27 cellular contexts compared by ENCODE assay signal in genomic region chr14:31075144-31075543, GRCh38. TPM values are rescaled to one million over a fixed set of nuclear protein-coding genes. Genes with fewer than 3 reads are reported as not detected.
A peak's percentile ranks its signal among the peaks of the same experiment; 100 is the strongest.
DNase-seq lines count a peak whose midpoint lies in the region; ATAC-seq, FAIRE-seq and TF ChIP-seq lines count a peak whose summit lies in the region.
"Had no signal": no experiment of that assay in that cellular context is flagged by ENCODE, and none has a peak within 500 bp of the region (broad histone marks: within the 10 kb centered on the region; RNA-seq: fewer than 3 reads in every experiment).

No MANE protein-coding gene starts in this region.

- no peak for TF ChIP-seq EP300 in HepG2 (IDR thresholded peaks at IDR 0.05; ENCODE audit: low read depth in 2 of 2, low read length in 2 of 2)
- TF ChIP-seq EP300 in HepG2 (CRISPR knock-in tag; IDR thresholded peaks at IDR 0.05; ENCODE audit: borderline replicate concordance) = no peak
- TF ChIP-seq EP300 in K562 (IDR thresholded peaks at IDR 0.05; ENCODE audit: low read length) = no peak

- BruUV-seq in HepG2 (replicated peaks; lab: Mats Ljungman, UMichigan) (no TSS peak), K562 (replicated peaks; lab: Mats Ljungman, UMichigan) (no TSS peak), MCF 10A (replicated peaks; lab: Mats Ljungman, UMichigan) (no TSS peak)

- TF ChIP-seq CTCF in HepG2 (CRISPR knock-in tag; IDR thresholded peaks at IDR 0.05) (no peak), right lobe of liver (IDR thresholded peaks at IDR 0.05) (no peak), K562 (IDR thresholded peaks at IDR 0.05 in 2 of 3, conservative IDR thresholded peaks at IDR 0.05 in 1 of 3; ENCODE audit: insufficient read depth in 2 of 3, low read depth in 1 of 3, low read length in 3 of 3) (no peak), thyroid gland (IDR thresholded peaks at IDR 0.05) (no peak), MCF 10A (IDR thresholded peaks at IDR 0.05; ENCODE audit: unreplicated experiment) (no peak)

- POLR2A ChIA-PET in HepG2 (lab: Yijun Ruan, JAX) = interaction anchor here (0.6 kb wide), 2 partner anchors 22 to 34 kb away, joined by 3 read pairs; no protein-coding TSS in a partner anchor
- POLR2A ChIA-PET in K562 (lab: Yijun Ruan, JAX) = interaction anchor here (1.5 kb wide), 1 partner anchor 10 kb away, joined by 3 read pairs; no protein-coding TSS in a partner anchor
- POLR2A ChIA-PET in MCF 10A (lab: Yijun Ruan, JAX) = interaction anchor here (0.7 to 1.3 kb wide), 2 partner anchors 10 to 16 kb away, joined by 3 to 5 read pairs; no protein-coding TSS in a partner anchor

- H3K4me1 Mint-ChIP-seq in MCF 10A (ENCODE audit: insufficient read depth, unreplicated experiment) = no peaks in the 10 kb centered on the region
- H3K4me1 Mint-ChIP-seq: CD4-positive, alpha-beta memory T cell; CD8-positive, alpha-beta memory T cell had no signal

- no peak overlapping the region for H3K27ac ChIP-seq in HepG2 (ENCODE audit: extremely low read length, insufficient read depth, low read length)
- no peak overlapping the region for H3K27ac ChIP-seq in right lobe of liver
- no peak overlapping the region for H3K27ac ChIP-seq in K562 (ENCODE audit: extremely low read depth, low read depth, low read length)
- no peak overlapping the region for H3K27ac ChIP-seq in thyroid gland
- H3K27ac ChIP-seq: BLaER1 had no signal

- CTCF ChIA-PET in HepG2 (lab: Yijun Ruan, JAX; ENCODE audit: low intra/inter-chr PET ratio, low total read pairs) (no interaction called here), K562 (lab: Yijun Ruan, JAX; ENCODE audit: low intra/inter-chr PET ratio) (no interaction called here), MCF 10A (lab: Yijun Ruan, JAX) (interaction anchor here (1.2 kb wide), 1 partner anchor 95 kb away, joined by 3 read pairs; no protein-coding TSS in a partner anchor)

- H3K36me3 ChIP-seq in HepG2 (replicated peaks in 1 of 2; ENCODE audit: control insufficient read depth in 1 of 2, insufficient read depth in 2 of 2, low read length in 2 of 2) (peaks cover 1 to 6% of the 10 kb centered on the region in 2 experiments; a peak in 1 of 5 replicates), right lobe of liver (no peaks in the 10 kb centered on the region), K562 (ENCODE audit: control insufficient read depth, insufficient read depth, low read length) (no peaks in the 10 kb centered on the region; the same call in 2 of the 3 replicates), thyroid gland (no peaks in the 10 kb centered on the region)
- H3K36me3 ChIP-seq: BE2C had no signal

- H2AFZ ChIP-seq in HepG2 (ENCODE audit: low read length) (no peak overlapping the region), K562 (ENCODE audit: low read depth, low read length) (no peak overlapping the region)

- peaks cover 15% of the 10 kb centered on the region for H3K36me3 Mint-ChIP-seq in MCF 10A (ENCODE audit: insufficient read depth, unreplicated experiment)

- peaks cover 7% of the 10 kb centered on the region for H3K9me3 Mint-ChIP-seq in MCF 10A (ENCODE audit: unreplicated experiment)

- H3K4me2 ChIP-seq in HepG2 (ENCODE audit: low read depth, low read length) = no peak overlapping the region
- no peak overlapping the region for H3K4me2 ChIP-seq in K562 (ENCODE audit: insufficient read depth, low read length)
- H3K4me2 ChIP-seq: BLaER1 had no signal

- H3K9ac ChIP-seq in HepG2 (ENCODE audit: insufficient read depth, low read depth, low read length) = no peak overlapping the region
- no peak overlapping the region for H3K9ac ChIP-seq in K562 (ENCODE audit: insufficient read depth in 1 of 2, low read depth in 2 of 2, low read length in 2 of 2)
- H3K9ac ChIP-seq: BLaER1 had no signal

- H3K9me1 ChIP-seq in K562 (ENCODE audit: control insufficient read depth, insufficient read depth, low read length) = no peaks in the 10 kb centered on the region

- in situ Hi-C loops in HepG2 (cut with HindIII; ENCODE audit: extremely low pct_ligation_motif_present, low pct_unique_long_range_greater_than_20kb) (no loop called here), K562 (cut with MboI) (no loop called here)

- WGBS in HepG2 (ENCODE audit: low lambda C conversion rate) = 95% methylated on average over 2 of the region's 2 CpGs
- 92% methylated on average over 2 of the region's 2 CpGs for WGBS in right lobe of liver (ENCODE audit: insufficient coverage, low coverage, low lambda C conversion rate, missing lambda C conversion rate)
- 62% methylated on average over 2 of the region's 2 CpGs for WGBS in K562 (ENCODE audit: insufficient coverage, low coverage, missing lambda C conversion rate)
- 96 to 97% methylated on average over 2 of the region's 2 CpGs for WGBS in thyroid gland, 2 donors

- TF ChIP-seq POLR2A in HepG2 (IDR thresholded peaks at IDR 0.05; ENCODE audit: insufficient read depth in 1 of 2, low read depth in 2 of 2, low read length in 2 of 2) (no peak), right lobe of liver (IDR thresholded peaks at IDR 0.05) (no peak), K562 (conservative IDR thresholded peaks at IDR 0.05) (no peak), thyroid gland (IDR thresholded peaks at IDR 0.05) (no peak)

- intact Hi-C loops in HepG2 (cut with micrococcal nuclease; ENCODE audit: unreplicated experiment) = no loop called here
- intact Hi-C loops in right lobe of liver (cut with DNase I) = no loop called here
- intact Hi-C loops in K562 (cut with micrococcal nuclease) = no loop called here
- intact Hi-C loops in thyroid gland (cut with DNase I) = no loop called here
- intact Hi-C loops in MCF 10A (cut with micrococcal nuclease) = no loop called here

- H3K4me1 ChIP-seq in HepG2 (ENCODE audit: insufficient read depth, low read length) (no peaks in the 10 kb centered on the region), right lobe of liver (no peaks in the 10 kb centered on the region), K562 (replicated peaks in 1 of 2; ENCODE audit: control insufficient read depth in 2 of 2, insufficient read depth in 2 of 2, low read length in 2 of 2) (peaks cover 0 to 4% of the 10 kb centered on the region in 2 experiments; a peak in 2 of 5 replicates), thyroid gland (no peaks in the 10 kb centered on the region)
- H3K4me1 ChIP-seq: BE2C, BLaER1 had no signal

- ATAC-seq in HepG2 = no peak
- ATAC-seq in right lobe of liver = no peak
- no peak for ATAC-seq in K562
- ATAC-seq in HG02642 (IDR thresholded peaks at IDR 0.05; ENCODE audit: poor library complexity, unreplicated experiment) = no peak

- no peaks in the 10 kb centered on the region for H4K20me1 ChIP-seq in HepG2 (ENCODE audit: insufficient read depth, low read length)
- no peaks in the 10 kb centered on the region for H4K20me1 ChIP-seq in K562 (replicated peaks; ENCODE audit: control insufficient read depth, insufficient read depth, low read length)
- H4K20me1 ChIP-seq: BLaER1 had no signal

- DNase-seq in HepG2 (ENCODE audit: low spot score) (no peak), right lobe of liver (no peak), HTR-8/SVneo (ENCODE audit: insufficient read length, low spot score) (no peak), K562 (ENCODE audit: extremely low read depth in 1 of 4, low spot score in 3 of 4) (no peak), thyroid gland (no peak), MCF 10A (ENCODE audit: unreplicated experiment) (no peak)
- DNase-seq: 8988T; ACHN; BE2C; C1 segment of cervical spinal cord; CD4-positive, alpha-beta memory T cell; CD4-positive, CD25-positive, alpha-beta regulatory T cell; CD8-positive, alpha-beta memory T cell; COR-L47; DMS 273 treated with DMSO at 0.1 percent for 48 hours; DMS153; DMS53; DMS79; DND-41; EL; GDM1 had no signal

- H3K79me2 ChIP-seq in HepG2 (ENCODE audit: insufficient read depth, low read length) (no peaks in the 10 kb centered on the region), K562 (ENCODE audit: control insufficient read depth, insufficient read depth, low read length) (no peaks in the 10 kb centered on the region)

- no peak for TF ChIP-seq RAD21 in HepG2 (CRISPR knock-in tag; IDR thresholded peaks at IDR 0.05)
- TF ChIP-seq RAD21 in K562 (CRISPR knock-in tag; conservative IDR thresholded peaks at IDR 0.05 in 1 of 2, IDR thresholded peaks at IDR 0.05 in 1 of 2) = no peak

- H3K9me3 ChIP-seq in HepG2 (ENCODE audit: low read length) (no peaks in the 10 kb centered on the region), right lobe of liver (no peaks in the 10 kb centered on the region), K562 (replicated peaks; ENCODE audit: control insufficient read depth, insufficient read depth, low read depth, low read length) (no peaks in the 10 kb centered on the region), thyroid gland (no peaks in the 10 kb centered on the region)
- H3K9me3 ChIP-seq: BE2C, BLaER1 had no signal

- no peak overlapping the region for H3K4me3 Mint-ChIP-seq in MCF 10A (ENCODE audit: unreplicated experiment)
- H3K4me3 Mint-ChIP-seq: CD14-positive monocyte; CD4-positive, alpha-beta memory T cell; CD4-positive, CD25-positive, alpha-beta regulatory T cell; CD8-positive, alpha-beta memory T cell had no signal

- no peak overlapping the region for H3K27ac Mint-ChIP-seq in MCF 10A (ENCODE audit: low read depth, unreplicated experiment)
- H3K27ac Mint-ChIP-seq: CD4-positive, alpha-beta memory T cell; CD8-positive, alpha-beta memory T cell had no signal

- H3K27me3 ChIP-seq in HepG2 (ENCODE audit: control insufficient read depth in 1 of 2, insufficient read depth in 2 of 2, low read length in 2 of 2) (no peaks in the 10 kb centered on the region), right lobe of liver (no peaks in the 10 kb centered on the region), K562 (ENCODE audit: control insufficient read depth in 2 of 2, insufficient read depth in 2 of 2, low read length in 2 of 2) (no peaks in the 10 kb centered on the region), thyroid gland (no peaks in the 10 kb centered on the region)
- H3K27me3 ChIP-seq: BE2C, BLaER1 had no signal

- no peak for FAIRE-seq in HepG2 (lab: Jason Lieb, UNC)
- peak; percentile 26 for FAIRE-seq in HTR-8/SVneo (lab: Jason Lieb, UNC)
- FAIRE-seq in K562 (lab: Jason Lieb, UNC) = no peak
- FAIRE-seq: A204.1, GM12891, GM19239 had no signal

- no peaks in the 10 kb centered on the region for H3K27me3 Mint-ChIP-seq in MCF 10A (ENCODE audit: insufficient read depth, unreplicated experiment)
- H3K27me3 Mint-ChIP-seq: CD4-positive, alpha-beta memory T cell; CD4-positive, CD25-positive, alpha-beta regulatory T cell had no signal

- H3K4me3 ChIP-seq in HepG2 (replicated peaks in 1 of 3; ENCODE audit: insufficient read depth in 1 of 3, low read depth in 2 of 3, low read length in 3 of 3) (no peak overlapping the region), right lobe of liver (no peak overlapping the region), K562 (no peak overlapping the region), thyroid gland (replicated peaks in 1 of 3) (no peak overlapping the region)
- H3K4me3 ChIP-seq: BLaER1 had no signal

RNA-seq across cellular contexts. Expression of gene STRN3, which starts 49.0 kb away (rescaled TPM):
- total RNA-seq in HepG2 (2016; rRNA removed; fragmentation: Illumina TruSeq; extraction: Trizol) (123 and 135 TPM in 2 replicates), right lobe of liver (10 to 100 TPM; 19.5 to 28.0 (median 21.5) TPM), K562 (2014; rRNA removed) (18.0 and 25.7 TPM in 2 replicates), K562 (2014; rRNA removed; fragmentation: Illumina TruSeq; extraction: Trizol) (29.1 and 35.7 TPM in 2 replicates), K562 (2015; rRNA removed; fragmentation: Illumina TruSeq; extraction: Trizol) (23.7 and 24.7 TPM in 2 replicates), K562 (2021) (17.6 and 19.9 TPM in 2 replicates), thyroid gland (10 to 100 TPM; 46.3 to 77.5 (median 53.6) TPM), MCF 10A (2022) (36.6 and 40.7 TPM in 2 replicates)
- 98.8 and 127 TPM in 2 replicates for total RNA-seq in HepG2 (2016; cell fraction: cytosol; rRNA removed; fragmentation: Illumina TruSeq; extraction: Trizol; ENCODE audit: low read depth)
- 127 and 145 TPM in 2 replicates for total RNA-seq in HepG2 (2016; cell fraction: insoluble cytoplasmic fraction; rRNA removed; fragmentation: Illumina TruSeq; extraction: Trizol)
- 62.4 and 67.2 TPM in 2 replicates for total RNA-seq in HepG2 (2016; cell fraction: membrane; rRNA removed; fragmentation: Illumina TruSeq; extraction: Trizol)
- 136 and 152 TPM in 2 replicates for total RNA-seq in HepG2 (2016; cell fraction: nucleus; rRNA removed; fragmentation: Illumina TruSeq; extraction: Trizol)
- polyA plus RNA-seq in HepG2 (2011; rRNA removed) (44.9 and 49.4 TPM in 2 replicates), K562 (2011; rRNA removed) (16.0 and 16.7 TPM in 2 replicates), K562 (2014; fragmentation: Illumina TruSeq; extraction: Trizol) (9.7 and 10.8 TPM in 2 replicates), K562 (2014; fragmentation: Nextera tagmentation; extraction: Ambion mirVana) (1 to 10 TPM; 5.9 to 6.2 TPM), K562 (2014; rRNA removed) (5.6 and 14.0 TPM in 2 replicates)
- 17.6 and 28.4 TPM in 2 replicates for polyA plus RNA-seq in HepG2 (2011; cell fraction: cytosol; rRNA removed)
- polyA plus RNA-seq in HepG2 (2011; cell fraction: nucleus; rRNA removed) = 37.0 and 38.5 TPM in 2 replicates
- polyA plus RNA-seq in HepG2 (2012) = 57.6 and 63.3 TPM in 2 replicates
- 1.6 and 2.2 TPM in 2 replicates for polyA plus RNA-seq in HepG2 (2016; cell fraction: cytosol; fragmentation: Illumina TruSeq; extraction: Trizol; ENCODE audit: low read depth)
- 83.4 and 92.4 TPM in 2 replicates for polyA plus RNA-seq in HepG2 (2016; cell fraction: insoluble cytoplasmic fraction; fragmentation: Illumina TruSeq; extraction: Trizol; ENCODE audit: low read depth)
- 9.6 and 10.8 TPM in 2 replicates for polyA plus RNA-seq in HepG2 (2016; cell fraction: membrane; fragmentation: Illumina TruSeq; extraction: Trizol; ENCODE audit: low read depth)
- polyA plus RNA-seq in HepG2 (2016; cell fraction: nucleus; fragmentation: Illumina TruSeq; extraction: Trizol; ENCODE audit: insufficient read depth, low read depth) = 89.5 and 94.1 TPM in 2 replicates
- polyA minus RNA-seq in HepG2 (2011; rRNA and poly(A)+ RNA removed; ENCODE audit: low replicate concordance) = 16.3 and 63.5 TPM in 2 replicates
- 84.7 and 102 TPM in 2 replicates for polyA minus RNA-seq in HepG2 (2011; cell fraction: cytosol; rRNA and poly(A)+ RNA removed)
- 292 and 316 TPM in 2 replicates for polyA minus RNA-seq in HepG2 (2011; cell fraction: nucleus; rRNA and poly(A)+ RNA removed)
- 37.9 and 146 TPM in 2 replicates for total RNA-seq in K562 (2011; cell fraction: chromatin; rRNA removed; ENCODE audit: low replicate concordance)
- total RNA-seq in K562 (2011; cell fraction: nucleolus; rRNA removed) = 20.3 and 32.5 TPM in 2 replicates
- total RNA-seq in K562 (2011; cell fraction: nucleoplasm; rRNA removed) = 42.4 and 69.4 TPM in 2 replicates
- polyA plus RNA-seq in K562 (2011; cell fraction: cytosol; rRNA removed) = 2.7 and 5.8 TPM in 2 replicates
- polyA plus RNA-seq in K562 (2011; cell fraction: nucleus; rRNA removed) = 17.9 and 25.0 TPM in 2 replicates
- 8.7 and 9.7 TPM in 2 replicates for polyA plus RNA-seq in K562 (2012)
- polyA minus RNA-seq in K562 (2011; rRNA and poly(A)+ RNA removed) = 102 and 104 TPM in 2 replicates
- polyA minus RNA-seq in K562 (2011; cell fraction: cytosol; rRNA and poly(A)+ RNA removed) = 23.7 and 37.6 TPM in 2 replicates
- polyA minus RNA-seq in K562 (2011; cell fraction: nucleus; rRNA and poly(A)+ RNA removed) = 35.5 and 43.8 TPM in 2 replicates

RNA-seq across cellular contexts. Expression of gene AP4S1, which starts 49.7 kb away (rescaled TPM):
- total RNA-seq in HepG2 (2016; rRNA removed; fragmentation: Illumina TruSeq; extraction: Trizol) = 21.1 and 22.4 TPM in 2 replicates
- total RNA-seq in HepG2 (2016; cell fraction: cytosol; rRNA removed; fragmentation: Illumina TruSeq; extraction: Trizol; ENCODE audit: low read depth) = 13.0 and 13.5 TPM in 2 replicates
- 20.7 and 22.3 TPM in 2 replicates for total RNA-seq in HepG2 (2016; cell fraction: insoluble cytoplasmic fraction; rRNA removed; fragmentation: Illumina TruSeq; extraction: Trizol)
- total RNA-seq in HepG2 (2016; cell fraction: membrane; rRNA removed; fragmentation: Illumina TruSeq; extraction: Trizol) = 18.6 and 18.9 TPM in 2 replicates
- total RNA-seq in HepG2 (2016; cell fraction: nucleus; rRNA removed; fragmentation: Illumina TruSeq; extraction: Trizol) = 16.1 and 23.9 TPM in 2 replicates
- 3.9 and 4.2 TPM in 2 replicates for polyA plus RNA-seq in HepG2 (2011; rRNA removed)
- polyA plus RNA-seq in HepG2 (2011; cell fraction: cytosol; rRNA removed) = 2.7 and 4.3 TPM in 2 replicates
- 4.0 and 5.7 TPM in 2 replicates for polyA plus RNA-seq in HepG2 (2011; cell fraction: nucleus; rRNA removed)
- polyA plus RNA-seq in HepG2 (2012) = 8.4 and 10.9 TPM in 2 replicates
- 12.3 and 14.0 TPM in 2 replicates for polyA plus RNA-seq in HepG2 (2016; cell fraction: cytosol; fragmentation: Illumina TruSeq; extraction: Trizol; ENCODE audit: low read depth)
- 22.9 and 29.9 TPM in 2 replicates for polyA plus RNA-seq in HepG2 (2016; cell fraction: insoluble cytoplasmic fraction; fragmentation: Illumina TruSeq; extraction: Trizol; ENCODE audit: low read depth)
- 16.3 and 16.6 TPM in 2 replicates for polyA plus RNA-seq in HepG2 (2016; cell fraction: membrane; fragmentation: Illumina TruSeq; extraction: Trizol; ENCODE audit: low read depth)
- 18.7 and 24.5 TPM in 2 replicates for polyA plus RNA-seq in HepG2 (2016; cell fraction: nucleus; fragmentation: Illumina TruSeq; extraction: Trizol; ENCODE audit: insufficient read depth, low read depth)
- 5.4 and 7.3 TPM in 2 replicates for polyA minus RNA-seq in HepG2 (2011; rRNA and poly(A)+ RNA removed; ENCODE audit: low replicate concordance)
- polyA minus RNA-seq in HepG2 (2011; cell fraction: cytosol; rRNA and poly(A)+ RNA removed) = 3.7 and 4.5 TPM in 2 replicates
- 13.8 and 15.0 TPM in 2 replicates for polyA minus RNA-seq in HepG2 (2011; cell fraction: nucleus; rRNA and poly(A)+ RNA removed)
- total RNA-seq in right lobe of liver = 1 to 10 TPM; 2.0 to 5.3 (median 2.5) TPM
- 6.9 and 7.8 TPM in 2 replicates for total RNA-seq in K562 (2011; cell fraction: chromatin; rRNA removed; ENCODE audit: low replicate concordance)
- total RNA-seq in K562 (2011; cell fraction: nucleolus; rRNA removed) = 3.0 and 3.3 TPM in 2 replicates
- 4.0 and 9.5 TPM in 2 replicates for total RNA-seq in K562 (2011; cell fraction: nucleoplasm; rRNA removed)
- total RNA-seq in K562 (2014; rRNA removed) = 3.7 TPM in 2 replicates
- 7.2 and 7.8 TPM in 2 replicates for total RNA-seq in K562 (2014; rRNA removed; fragmentation: Illumina TruSeq; extraction: Trizol)
- 4.6 and 5.9 TPM in 2 replicates for total RNA-seq in K562 (2015; rRNA removed; fragmentation: Illumina TruSeq; extraction: Trizol)
- total RNA-seq in K562 (2021) = 5.0 and 5.6 TPM in 2 replicates
- polyA plus RNA-seq in K562 (2011; rRNA removed) = 2.5 and 6.2 TPM in 2 replicates
- polyA plus RNA-seq in K562 (2011; cell fraction: cytosol; rRNA removed) = 1.4 and 1.5 TPM in 2 replicates
- 2.1 and 3.1 TPM in 2 replicates for polyA plus RNA-seq in K562 (2011; cell fraction: nucleus; rRNA removed)
- 5.3 and 6.4 TPM in 2 replicates for polyA plus RNA-seq in K562 (2012)
- polyA plus RNA-seq in K562 (2014; fragmentation: Illumina TruSeq; extraction: Trizol) = 5.0 and 6.7 TPM in 2 replicates
- polyA plus RNA-seq in K562 (2014; fragmentation: Nextera tagmentation; extraction: Ambion mirVana) = 1 to 10 TPM; 5.9 to 6.1 TPM
- 4.6 and 6.6 TPM in 2 replicates for polyA plus RNA-seq in K562 (2014; rRNA removed)
- 3.4 and 4.7 TPM in 2 replicates for polyA minus RNA-seq in K562 (2011; rRNA and poly(A)+ RNA removed)
- polyA minus RNA-seq in K562 (2011; cell fraction: cytosol; rRNA and poly(A)+ RNA removed) = 2.0 and 2.3 TPM in 2 replicates
- polyA minus RNA-seq in K562 (2011; cell fraction: nucleus; rRNA and poly(A)+ RNA removed) = 1.7 and 2.8 TPM in 2 replicates
- 10 to 100 TPM; 19.5 to 33.9 (median 24.3) TPM for total RNA-seq in thyroid gland
- total RNA-seq in MCF 10A (2022) = 13.4 TPM in 2 replicates

Comparison
In these comparisons a context has a peak if more than half of its experiments do, and no peak if none do; other contexts are left out.
1. Of the 241 proteins assayed by ChIP-seq in both HepG2 and K562: peak only in HepG2: PHB2; only in K562: none; in both: none; in neither: 239; mixed calls (peak in some experiments, not most) for 1.